Comparison of ENCODE assay signal across 1 cellular context in genomic region chr2:128786800-128787478, GRCh38.
TF ChIP-seq lines count a peak whose summit lies in the region.

No MANE protein-coding gene starts in this region.

TF ChIP-seq in HepG2, 621 proteins besides CTCF, POLR2A, EP300 and RAD21 (continued from another document):
- no peak for TF ChIP-seq RFXANK (CRISPR knock-in tag; IDR thresholded peaks at IDR 0.05)
- no peak for TF ChIP-seq HINFP (CRISPR knock-in tag; IDR thresholded peaks at IDR 0.05; ENCODE audit: low read depth)
- no peak for TF ChIP-seq RBFOX2 (IDR thresholded peaks at IDR 0.05; ENCODE audit: low read depth, low read length)
- TF ChIP-seq ZBTB42 (CRISPR knock-in tag; IDR thresholded peaks at IDR 0.05), result no peak
- TF ChIP-seq ZNF296 (CRISPR knock-in tag; conservative IDR thresholded peaks at IDR 0.05), result no peak
- TF ChIP-seq KDM2A (CRISPR knock-in tag; IDR thresholded peaks at IDR 0.05; ENCODE audit: borderline replicate concordance, low read depth), result no peak
